ENCODE assay signal across 8 cellular contexts in genomic region chr10:96395931-96396877, GRCh38. TPM values are rescaled to one million over a fixed set of nuclear protein-coding genes. Genes with fewer than 3 reads are reported as not detected.
DNase-seq lines count a peak whose midpoint lies in the region; ATAC-seq, FAIRE-seq and TF ChIP-seq lines count a peak whose summit lies in the region.

No MANE protein-coding gene starts in this region.

- peak; percentile 90 for ATAC-seq in mucosa of descending colon
- ATAC-seq in HG02642 (IDR thresholded peaks at IDR 0.05; ENCODE audit: poor library complexity, unreplicated experiment), result no peak

- CTCF ChIA-PET in endothelial cell of umbilical vein (lab: Charles Lee), result interaction anchor here (0.5 to 1.8 kb wide), 8 partner anchors 17 to 677 kb away, joined by 3 to 5 read pairs (median 3); no protein-coding TSS in a partner anchor

- H3K9me3 ChIP-seq in GM23248 (ENCODE audit: low read depth) (no peaks in the 10 kb centered on the region), endothelial cell of umbilical vein (replicated peaks; ENCODE audit: control insufficient read depth, insufficient read depth, low read length) (no peaks in the 10 kb centered on the region), mucosa of descending colon (no peaks in the 10 kb centered on the region)

- H3K27me3 ChIP-seq in GM23248 (replicated peaks; ENCODE audit: insufficient read depth), result peaks cover 54% of the 10 kb centered on the region
- peaks cover 4 to 9% of the 10 kb centered on the region in 2 experiments for H3K27me3 ChIP-seq in endothelial cell of umbilical vein (ENCODE audit: control insufficient read depth in 2 of 2, insufficient read depth in 2 of 2, low read length in 2 of 2)

- H4K20me1 ChIP-seq in GM23248 (ENCODE audit: insufficient read depth), result no peaks in the 10 kb centered on the region
- H4K20me1 ChIP-seq in endothelial cell of umbilical vein (replicated peaks; ENCODE audit: control insufficient read depth, extremely low read depth, insufficient read depth, low read length), result no peaks in the 10 kb centered on the region

- DNase-seq in C1 segment of cervical spinal cord (lab: John Stamatoyannopoulos, UW), result peak in 11 of 14 donors; percentile 14 to 62 (median 29)
- DNase-seq in GM23248, result peak; percentile 85
- DNase-seq in NCI-H748 (lab: John Stamatoyannopoulos, UW; ENCODE audit: unreplicated experiment), result peak; percentile 58
- DNase-seq in activated CD8-positive, alpha-beta memory T cell treated with anti-CD3 and anti-CD28 coated beads for 4 hours (ENCODE audit: low read depth in 2 of 2), result peak; percentile 6 to 24
- peak; percentile 64 for DNase-seq in endothelial cell of umbilical vein (ENCODE audit: low read depth, low spot score)
- DNase-seq in mucosa of descending colon, result peak in 2 of 3 donors; percentile 68 to 80
- DNase-seq in stimulated activated CD8-positive, alpha-beta memory T cell treated with anti-CD3 and anti-CD28 coated beads, Interleukin-4, amount 100 ng/mL, for 48 hours, result peak; percentile 72

- no peak for FAIRE-seq in endothelial cell of umbilical vein (lab: Jason Lieb, UNC)

- H3K4me2 ChIP-seq in GM23248 (ENCODE audit: unreplicated experiment) (no peak overlapping the region), endothelial cell of umbilical vein (ENCODE audit: insufficient read depth, low read length) (no peak overlapping the region)

- POLR2A ChIA-PET in endothelial cell of umbilical vein (lab: Charles Lee), result no interaction called here

- no peak overlapping the region for H3K4me3 ChIP-seq in GM23248
- H3K4me3 ChIP-seq in endothelial cell of umbilical vein (replicated peaks in 1 of 3; ENCODE audit: insufficient read depth in 1 of 3, low read depth in 1 of 3, low read length in 3 of 3), result no peak overlapping the region
- no peak overlapping the region for H3K4me3 ChIP-seq in mucosa of descending colon

- no peak for TF ChIP-seq POLR2A in endothelial cell of umbilical vein (IDR thresholded peaks at IDR 0.05; ENCODE audit: low read depth, low read length)

- intact Hi-C loops in endothelial cell of umbilical vein (cut with micrococcal nuclease), result loop anchor here (1.0 to 5.0 kb wide), 5 partner anchors 116 to 434 kb away; no protein-coding TSS in a partner anchor
- intact Hi-C loops in mucosa of descending colon (cut with DNase I, micrococcal nuclease), result loop anchor here (5.0 kb wide), 1 partner anchor 116 kb away; the partner anchor contains the start of gene TLL2 (in 2 of the 2)

- TF ChIP-seq CTCF in endothelial cell of umbilical vein (IDR thresholded peaks at IDR 0.05; ENCODE audit: extremely low read depth in 1 of 2, insufficient read depth in 1 of 2, low read depth in 1 of 2, low read length in 2 of 2), result peak; percentile 76 to 86
- peak; percentile 67 for TF ChIP-seq CTCF in mucosa of descending colon (IDR thresholded peaks at IDR 0.05)

- dilution Hi-C loops in endothelial cell of umbilical vein (cut with MboI; ENCODE audit: extremely low pct_ligation_motif_present, low sequenced_read_pairs), result no loop called here

- H3K36me3 ChIP-seq in GM23248 (ENCODE audit: low read depth), result no peaks in the 10 kb centered on the region
- no peaks in the 10 kb centered on the region for H3K36me3 ChIP-seq in endothelial cell of umbilical vein (ENCODE audit: control insufficient read depth in 2 of 2, extremely low read depth in 1 of 2, insufficient read depth in 2 of 2, low read length in 2 of 2)
- no peaks in the 10 kb centered on the region for H3K36me3 ChIP-seq in mucosa of descending colon (ENCODE audit: low read depth)

- BruUV-seq in endothelial cell of umbilical vein (replicated peaks; lab: Mats Ljungman, UMichigan), result no TSS peak

- no peaks in the 10 kb centered on the region for H3K4me1 ChIP-seq in GM23248 (ENCODE audit: insufficient read depth)
- H3K4me1 ChIP-seq in endothelial cell of umbilical vein (ENCODE audit: control insufficient read depth, extremely low read depth, insufficient read depth, low read length), result no peaks in the 10 kb centered on the region
- H3K4me1 ChIP-seq in mucosa of descending colon (ENCODE audit: low read depth), result no peaks in the 10 kb centered on the region

- WGBS in GM23248 (ENCODE audit: low coverage in 1 of 2, low lambda C conversion rate in 2 of 2, missing lambda C conversion rate in 2 of 2), 2 experiments, result 20% methylated on average over 24 of the region's 24 CpGs

- no peak overlapping the region for H3K27ac ChIP-seq in GM23248
- H3K27ac ChIP-seq in endothelial cell of umbilical vein (ENCODE audit: insufficient read depth, low read depth, low read length), result no peak overlapping the region

- no peak overlapping the region for H2AFZ ChIP-seq in GM23248
- H2AFZ ChIP-seq in endothelial cell of umbilical vein (ENCODE audit: low read depth, low read length), result no peak overlapping the region

- no peak overlapping the region for H3K9ac ChIP-seq in GM23248
- H3K9ac ChIP-seq in endothelial cell of umbilical vein (replicated peaks; ENCODE audit: extremely low read depth, insufficient read depth, low read length), result no peak overlapping the region

- no peaks in the 10 kb centered on the region for H3K9me1 ChIP-seq in endothelial cell of umbilical vein (replicated peaks; ENCODE audit: control insufficient read depth, extremely low read depth, insufficient read depth, low read length)

- in situ Hi-C loops in GM23248 (cut with MboI), result loop anchor here (10.0 to 25.0 kb wide), 3 partner anchors 119 to 816 kb away; partner anchors contain the start of gene TLL2

- H3K9me2 ChIP-seq in GM23248 (ENCODE audit: insufficient read depth), result no peaks in the 10 kb centered on the region

- H3K79me2 ChIP-seq in GM23248 (ENCODE audit: insufficient read depth), result no peaks in the 10 kb centered on the region
- H3K79me2 ChIP-seq in endothelial cell of umbilical vein (ENCODE audit: control insufficient read depth, insufficient read depth, low read length), result no peaks in the 10 kb centered on the region

- H3F3A ChIP-seq in GM23248 (ENCODE audit: insufficient read depth), result no peaks in the 10 kb centered on the region

TF ChIP-seq in endothelial cell of umbilical vein, 7 proteins besides CTCF, POLR2A, EP300 and RAD21:
- TF ChIP-seq EZH2 (IDR thresholded peaks at IDR 0.05; ENCODE audit: borderline replicate concordance, low read depth, low read length, severe bottlenecking) (no peak), MAX (IDR thresholded peaks at IDR 0.05; ENCODE audit: insufficient read depth, insufficient read length) (no peak), POLR2AphosphoS5 (IDR thresholded peaks at IDR 0.05; ENCODE audit: insufficient read depth, low read depth, low read length) (no peak), JUN (IDR thresholded peaks at IDR 0.05; ENCODE audit: borderline replicate concordance, insufficient read depth, insufficient read length, low read depth) (no peak), MYC (IDR thresholded peaks at IDR 0.05; ENCODE audit: low read depth, low read length) (no peak), FOS (IDR thresholded peaks at IDR 0.05; ENCODE audit: borderline replicate concordance, insufficient read depth, low read length) (no peak), GATA2 (IDR thresholded peaks at IDR 0.05; ENCODE audit: insufficient read depth, insufficient read length, low read depth, low read length) (no peak)
TF ChIP-seq in endothelial cell of umbilical vein: peak in this region for 0.

RNA-seq across cellular contexts. Expression of gene OPALIN, which starts 37.4 kb away (rescaled TPM):
- not detected in 2 replicates for total RNA-seq in GM23248 (2014; rRNA removed; shearing (Covaris generic))
- polyA plus RNA-seq in GM23248 (2016; fragmentation: Nextera tagmentation; extraction: Ambion mirVana) (not detected in 2 replicates), endothelial cell of umbilical vein (not detected in 2 replicates)
- total RNA-seq in endothelial cell of umbilical vein (not detected in 2 replicates), mucosa of descending colon (not detected)
- polyA plus RNA-seq in endothelial cell of umbilical vein (2011; cell fraction: cytosol; rRNA removed), result not detected in 2 replicates
- not detected in 2 replicates for polyA plus RNA-seq in endothelial cell of umbilical vein (2011; cell fraction: nucleus; rRNA removed)
- not detected in 2 replicates for polyA plus RNA-seq in endothelial cell of umbilical vein (2012)
- not detected in 2 replicates for polyA minus RNA-seq in endothelial cell of umbilical vein
- polyA minus RNA-seq in endothelial cell of umbilical vein (2011; cell fraction: cytosol; rRNA and poly(A)+ RNA removed), result not detected
- polyA minus RNA-seq in endothelial cell of umbilical vein (2011; cell fraction: nucleus; rRNA and poly(A)+ RNA removed), result not detected in 2 replicates

Comparison
In these comparisons a context has a peak if more than half of its experiments do, and no peak if none do; other contexts are left out.
1. DNase-seq: peak in every context shown above with its lines; median percentile 85 in GM23248; 74 in mucosa of descending colon; 72 in stimulated activated CD8-positive, alpha-beta memory T cell treated with anti-CD3 and anti-CD28 coated beads, Interleukin-4, amount 100 ng/mL, for 48 hours; 64 in endothelial cell of umbilical vein; 58 in NCI-H748; 29 in C1 segment of cervical spinal cord; 15 in activated CD8-positive, alpha-beta memory T cell treated with anti-CD3 and anti-CD28 coated beads for 4 hours.